Comparison of ENCODE assay signal across 13 cellular contexts in genomic region chr11:25094085-25094802, GRCh38.
"Had no signal": no experiment of that assay in that cellular context is flagged by ENCODE, and none has a peak within 500 bp of the region (broad histone marks: within the 10 kb centered on the region; RNA-seq: fewer than 3 reads in every experiment).

No MANE protein-coding gene starts in this region.

- DNase-seq: activated CD4-positive, alpha-beta T cell treated with anti-CD3 and anti-CD28 coated beads, Interleukin-2, amount 10 ng/mL, durations not matched to agents 7 days and 5 days; activated CD8-positive, alpha-beta memory T cell treated with anti-CD3 and anti-CD28 coated beads, Interleukin-2, amount 50 U/mL, for 48 hours; activated naive CD4-positive, alpha-beta T cell; activated T-cell treated with anti-CD3 and anti-CD28 coated beads, Interleukin-2, amount 50 U/mL, for 72 hours; anterior cingulate cortex; effector CD8-positive, alpha-beta T cell; esophagus squamous epithelium; occipital lobe; uterus had no signal

- H3K36me3 ChIP-seq: esophagus squamous epithelium, uterus had no signal

- H3K9me3 ChIP-seq: esophagus squamous epithelium, uterus had no signal

- H3K27ac Mint-ChIP-seq: activated CD4-positive, alpha-beta T cell treated with anti-CD3 and anti-CD28 coated beads, Interleukin-2, amount 10 ng/mL, durations not matched to agents 7 days and 5 days; activated T-cell treated with anti-CD3 and anti-CD28 coated beads, Interleukin-2, amount 50 U/mL, for 72 hours; natural killer cell treated with Interleukin-12 subunit alpha and Interleukin-12 subunit beta and Interleukin-15 and Interleukin-18, amount 100 ng/mL, for 72 hours; progenitor cell of endocrine pancreas had no signal

- H3K4me3 Mint-ChIP-seq: activated CD4-positive, alpha-beta T cell treated with anti-CD3 and anti-CD28 coated beads, Interleukin-2, amount 10 ng/mL, durations not matched to agents 7 days and 5 days; activated T-cell treated with anti-CD3 and anti-CD28 coated beads, Interleukin-2, amount 50 U/mL, for 72 hours; natural killer cell treated with Interleukin-12 subunit alpha and Interleukin-12 subunit beta and Interleukin-15 and Interleukin-18, amount 100 ng/mL, for 72 hours had no signal

- H3K4me1 Mint-ChIP-seq: activated CD4-positive, alpha-beta T cell treated with anti-CD3 and anti-CD28 coated beads, Interleukin-2, amount 10 ng/mL, durations not matched to agents 7 days and 5 days had no signal

- H3K9me3 Mint-ChIP-seq: activated CD4-positive, alpha-beta T cell treated with anti-CD3 and anti-CD28 coated beads, Interleukin-2, amount 10 ng/mL, durations not matched to agents 7 days and 5 days had no signal

- H3K27me3 ChIP-seq: esophagus squamous epithelium, uterus had no signal

- H3K4me3 ChIP-seq: esophagus squamous epithelium, uterus had no signal

- H3K27ac ChIP-seq: esophagus squamous epithelium, uterus had no signal

- H3K27me3 Mint-ChIP-seq: activated CD4-positive, alpha-beta T cell treated with anti-CD3 and anti-CD28 coated beads, Interleukin-2, amount 10 ng/mL, durations not matched to agents 7 days and 5 days; natural killer cell treated with Interleukin-12 subunit alpha and Interleukin-12 subunit beta and Interleukin-15 and Interleukin-18, amount 100 ng/mL, for 72 hours; progenitor cell of endocrine pancreas had no signal

- H3K36me3 Mint-ChIP-seq: natural killer cell treated with Interleukin-12 subunit alpha and Interleukin-12 subunit beta and Interleukin-15 and Interleukin-18, amount 100 ng/mL, for 72 hours had no signal

- FAIRE-seq: endothelial cell of umbilical vein had no signal

- H3K4me1 ChIP-seq: esophagus squamous epithelium, uterus had no signal

- ATAC-seq: activated T-cell treated with anti-CD3 and anti-CD28 coated beads, Interleukin-2, amount 50 U/mL, for 72 hours; right cardiac atrium had no signal
